In genomic region chr17:65660078-65660477, GRCh38 we compare ENCODE assay signal across 30 cellular contexts.
"Had no signal": no experiment of that assay in that cellular context is flagged by ENCODE, and none has a peak within 500 bp of the region (broad histone marks: within the 10 kb centered on the region; RNA-seq: fewer than 3 reads in every experiment).

No MANE protein-coding gene starts in this region.

- H3K27me3 Mint-ChIP-seq: progenitor cell of endocrine pancreas; stimulated activated memory B cell treated with anti-CD40 and anti-IgM and Interleukin-4, amounts not matched to agents 10 μg/mL and 1 μg/mL and 100 μg/mL, for 72 hours had no signal

- H3K27ac ChIP-seq: neural progenitor cell, ovary, parathyroid adenoma, psoas muscle, skin epidermis, spleen, suprapubic skin, testis, tibial artery, transverse colon, upper lobe of left lung, vagina had no signal

- H3K4me3 ChIP-seq: neural progenitor cell, ovary, psoas muscle, skin epidermis, smooth muscle cell, spleen, suprapubic skin, testis, tibial artery, transverse colon, upper lobe of left lung, vagina had no signal

- DNase-seq: natural killer cell; occipital lobe; ovary; posterior cingulate gyrus; psoas muscle; right cardiac atrium; spleen; stimulated activated CD4-positive, alpha-beta T cell treated with anti-CD3 and anti-CD28 coated beads, Interleukin-12 subunit alpha, Interleukin-12 subunit beta, amount 100 ng/mL, for 4 hours; stimulated activated CD4-positive, alpha-beta T cell treated with anti-CD3 and anti-CD28 coated beads, Interleukin-1b, Interleukin-23, amount 100 ng/mL, for 48 hours; stimulated activated CD4-positive, alpha-beta T cell treated with anti-CD3 and anti-CD28 coated beads, Interleukin-4, amount 100 ng/mL, for 1 hour; stimulated activated CD4-positive, alpha-beta T cell treated with anti-CD3 and anti-CD28 coated beads, Interleukin-4, amount 100 ng/mL, for 4 hours; stimulated activated CD8-positive, alpha-beta memory T cell treated with anti-CD3 and anti-CD28 coated beads, Interleukin-4, amount 100 ng/mL, for 48 hours; stimulated activated naive CD4-positive, alpha-beta T cell; stimulated activated naive CD8-positive, alpha-beta T cell treated with anti-CD3 and anti-CD28 coated beads, Interleukin-15, amount 100 ng/mL, for 72 hours; stimulated activated naive CD8-positive, alpha-beta T cell treated with anti-CD3 and anti-CD28 coated beads, Interleukin-15, Interleukin-2, amounts not matched to agents 100 U/mL and 50 U/mL, for 24 hours; substantia nigra; testis; tibial artery; transverse colon; upper lobe of left lung had no signal

- H3K27ac Mint-ChIP-seq: natural killer cell; progenitor cell of endocrine pancreas; stimulated activated memory B cell treated with anti-CD40 and anti-IgM and Interleukin-4, amounts not matched to agents 10 μg/mL and 1 μg/mL and 100 μg/mL, for 72 hours had no signal

- H3K36me3 Mint-ChIP-seq: natural killer cell; stimulated activated memory B cell treated with anti-CD40 and anti-IgM and Interleukin-4, amounts not matched to agents 10 μg/mL and 1 μg/mL and 100 μg/mL, for 72 hours had no signal

- H3K27me3 ChIP-seq: neural progenitor cell, ovary, spleen, suprapubic skin, testis, tibial artery, transverse colon, upper lobe of left lung, vagina had no signal

- H3K4me1 Mint-ChIP-seq: natural killer cell; nephron; stimulated activated memory B cell treated with anti-CD40 and anti-IgM and Interleukin-4, amounts not matched to agents 10 μg/mL and 1 μg/mL and 100 μg/mL, for 72 hours had no signal

- H2AFZ ChIP-seq: neural progenitor cell, parathyroid adenoma had no signal

- H3K9me3 ChIP-seq: ovary, psoas muscle, spleen, suprapubic skin, testis, tibial artery, transverse colon, upper lobe of left lung, vagina had no signal

- ATAC-seq: natural killer cell; psoas muscle; right cardiac atrium; sciatic nerve; stimulated activated memory B cell treated with anti-CD40 and anti-IgM and Interleukin-4, amounts not matched to agents 10 μg/mL and 1 μg/mL and 100 μg/mL, for 72 hours; stimulated activated naive CD8-positive, alpha-beta T cell treated with anti-CD3 and anti-CD28 coated beads, Interleukin-15, amount 100 ng/mL, for 72 hours; stimulated activated naive CD8-positive, alpha-beta T cell treated with anti-CD3 and anti-CD28 coated beads, Interleukin-15, Interleukin-2, amounts not matched to agents 100 U/mL and 50 U/mL, for 24 hours had no signal

- H3K9ac ChIP-seq: neural progenitor cell, parathyroid adenoma had no signal

- H3K9me3 Mint-ChIP-seq: nephron, neural progenitor cell had no signal

- H3K79me2 ChIP-seq: parathyroid adenoma had no signal

- H3K36me3 ChIP-seq: neural progenitor cell, ovary, spleen, suprapubic skin, tibial artery, transverse colon, upper lobe of left lung, vagina had no signal

- H3K4me3 Mint-ChIP-seq: natural killer cell; nephron; neural progenitor cell; stimulated activated memory B cell treated with anti-CD40 and anti-IgM and Interleukin-4, amounts not matched to agents 10 μg/mL and 1 μg/mL and 100 μg/mL, for 72 hours; stimulated activated naive CD8-positive, alpha-beta T cell treated with anti-CD3 and anti-CD28 coated beads, Interleukin-15, amount 100 ng/mL, for 72 hours had no signal

- H3K4me2 ChIP-seq: neural progenitor cell, smooth muscle cell had no signal

- H3K4me1 ChIP-seq: neural progenitor cell, parathyroid adenoma, psoas muscle, spleen, suprapubic skin, testis, transverse colon, upper lobe of left lung, vagina had no signal
